ENCODE assay signal across 1 cellular context in the genomic region with DNA sequence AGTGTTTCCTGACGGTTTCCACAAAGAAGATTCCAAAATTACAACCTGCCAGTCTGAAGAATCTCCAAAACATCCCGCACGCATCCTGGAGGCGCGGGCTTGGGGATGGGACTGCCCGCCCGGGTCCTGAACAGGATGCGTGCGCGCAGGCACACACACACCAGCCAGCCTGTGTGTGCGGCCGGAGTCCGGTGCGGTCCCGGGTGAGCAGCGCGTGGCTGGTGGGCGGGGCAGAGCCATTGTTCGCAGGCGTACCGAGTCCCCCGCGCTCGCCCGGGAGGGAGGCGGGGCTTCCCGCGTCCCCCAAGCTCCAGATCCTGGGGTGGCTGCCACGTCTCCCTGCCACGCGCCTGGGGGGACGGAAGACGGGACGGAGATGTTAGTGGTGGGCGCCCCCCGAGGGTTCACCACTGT.
TF ChIP-seq lines count a peak whose summit lies in the region.

No MANE protein-coding gene starts in this region.

TF ChIP-seq in HepG2, 621 proteins besides CTCF, POLR2A, EP300 and RAD21 (continued from another document and continues in another):
- peak; percentile 64 for TF ChIP-seq ZNF281 (CRISPR knock-in tag; IDR thresholded peaks at IDR 0.05; ENCODE audit: borderline replicate concordance)
- no peak for TF ChIP-seq PHF21A (CRISPR knock-in tag; IDR thresholded peaks at IDR 0.05)
- no peak for TF ChIP-seq GFI1 (CRISPR knock-in tag; IDR thresholded peaks at IDR 0.05; ENCODE audit: borderline replicate concordance)
- no peak for TF ChIP-seq SRF (IDR thresholded peaks at IDR 0.05; ENCODE audit: low read depth, low read length)
- no peak for TF ChIP-seq ZSCAN30 (CRISPR knock-in tag; IDR thresholded peaks at IDR 0.05)
- no peak for TF ChIP-seq TRAFD1 (CRISPR knock-in tag; IDR thresholded peaks at IDR 0.05; ENCODE audit: borderline replicate concordance)
- 0 out of 2 replicates have a peak, but pooled peaks have one; percentile 60 for TF ChIP-seq REL (CRISPR knock-in tag; conservative IDR thresholded peaks at IDR 0.05)
- peak; percentile 76 for TF ChIP-seq GABPB1 (CRISPR knock-in tag; IDR thresholded peaks at IDR 0.05)
- peak; percentile 71 for TF ChIP-seq TEAD3 (CRISPR knock-in tag; optimal IDR thresholded peaks at IDR 0.05; ENCODE audit: borderline replicate concordance)
- peak; percentile 61; the same call in 1 of the 2 replicates for TF ChIP-seq SIN3A (IDR thresholded peaks at IDR 0.05; ENCODE audit: borderline replicate concordance, low read depth, low read length)
- no peak for TF ChIP-seq SSRP1 (CRISPR knock-in tag; IDR thresholded peaks at IDR 0.05)
- TF ChIP-seq THAP7 (CRISPR knock-in tag; IDR thresholded peaks at IDR 0.05): no peak
- TF ChIP-seq, protein P1, sequence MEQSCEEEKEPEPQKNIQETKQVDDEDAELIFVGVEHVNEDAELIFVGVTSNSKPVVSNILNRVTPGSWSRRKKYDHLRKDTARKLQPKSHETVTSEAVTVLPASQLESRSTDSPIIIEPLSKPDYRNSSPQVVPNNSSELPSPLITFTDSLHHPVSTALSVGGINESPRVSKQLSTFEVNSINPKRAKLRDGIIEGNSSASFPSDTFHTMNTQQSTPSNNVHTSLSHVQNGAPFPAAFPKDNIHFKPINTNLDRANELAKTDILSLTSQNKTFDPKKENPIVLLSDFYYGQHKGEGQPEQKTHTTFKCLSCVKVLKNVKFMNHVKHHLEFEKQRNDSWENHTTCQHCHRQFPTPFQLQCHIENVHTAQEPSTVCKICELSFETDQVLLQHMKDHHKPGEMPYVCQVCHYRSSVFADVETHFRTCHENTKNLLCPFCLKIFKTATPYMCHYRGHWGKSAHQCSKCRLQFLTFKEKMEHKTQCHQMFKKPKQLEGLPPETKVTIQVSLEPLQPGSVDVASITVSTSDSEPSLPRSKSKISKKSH (CRISPR knock-in tag; IDR thresholded peaks at IDR 0.05; ENCODE audit: borderline replicate concordance): no peak
- TF ChIP-seq ZNF317 (CRISPR knock-in tag; IDR thresholded peaks at IDR 0.05): no peak
- TF ChIP-seq SPEN (CRISPR knock-in tag; IDR thresholded peaks at IDR 0.05; ENCODE audit: low read depth): no peak; the same call in 1 of the 2 replicates
- TF ChIP-seq, protein P2, sequence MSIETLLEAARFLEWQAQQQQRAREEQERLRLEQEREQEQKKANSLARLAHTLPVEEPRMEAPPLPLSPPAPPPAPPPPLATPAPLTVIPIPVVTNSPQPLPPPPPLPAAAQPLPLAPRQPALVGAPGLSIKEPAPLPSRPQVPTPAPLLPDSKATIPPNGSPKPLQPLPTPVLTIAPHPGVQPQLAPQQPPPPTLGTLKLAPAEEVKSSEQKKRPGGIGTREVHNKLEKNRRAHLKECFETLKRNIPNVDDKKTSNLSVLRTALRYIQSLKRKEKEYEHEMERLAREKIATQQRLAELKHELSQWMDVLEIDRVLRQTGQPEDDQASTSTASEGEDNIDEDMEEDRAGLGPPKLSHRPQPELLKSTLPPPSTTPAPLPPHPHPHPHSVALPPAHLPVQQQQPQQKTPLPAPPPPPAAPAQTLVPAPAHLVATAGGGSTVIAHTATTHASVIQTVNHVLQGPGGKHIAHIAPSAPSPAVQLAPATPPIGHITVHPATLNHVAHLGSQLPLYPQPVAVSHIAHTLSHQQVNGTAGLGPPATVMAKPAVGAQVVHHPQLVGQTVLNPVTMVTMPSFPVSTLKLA (IDR thresholded peaks at IDR 0.05): peak; percentile 71
- peak; percentile 41; the same call in 1 of the 2 replicates for TF ChIP-seq PHF8 (CRISPR knock-in tag; IDR thresholded peaks at IDR 0.05)
- TF ChIP-seq CREB1 (IDR thresholded peaks at IDR 0.05): no peak
- TF ChIP-seq CREB1 (CRISPR knock-in tag; IDR thresholded peaks at IDR 0.05): no peak
- 0 out of 2 replicates have a peak, but pooled peaks have one; percentile 16 for TF ChIP-seq ZFP36L1 (CRISPR knock-in tag; IDR thresholded peaks at IDR 0.05)
- no peak for TF ChIP-seq CEBPB (IDR thresholded peaks at IDR 0.05; ENCODE audit: borderline replicate concordance, low read depth, low read length)
- TF ChIP-seq TCF7 (IDR thresholded peaks at IDR 0.05; ENCODE audit: low read depth): no peak; the same call in 1 of the 2 replicates
- TF ChIP-seq, protein P3, sequence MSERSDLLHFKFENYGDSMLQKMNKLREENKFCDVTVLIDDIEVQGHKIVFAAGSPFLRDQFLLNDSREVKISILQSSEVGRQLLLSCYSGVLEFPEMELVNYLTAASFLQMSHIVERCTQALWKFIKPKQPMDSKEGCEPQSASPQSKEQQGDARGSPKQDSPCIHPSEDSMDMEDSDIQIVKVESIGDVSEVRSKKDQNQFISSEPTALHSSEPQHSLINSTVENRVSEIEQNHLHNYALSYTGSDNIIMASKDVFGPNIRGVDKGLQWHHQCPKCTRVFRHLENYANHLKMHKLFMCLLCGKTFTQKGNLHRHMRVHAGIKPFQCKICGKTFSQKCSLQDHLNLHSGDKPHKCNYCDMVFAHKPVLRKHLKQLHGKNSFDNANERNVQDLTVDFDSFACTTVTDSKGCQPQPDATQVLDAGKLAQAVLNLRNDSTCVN (CRISPR knock-in tag; IDR thresholded peaks at IDR 0.05; ENCODE audit: borderline replicate concordance): peak; percentile 49; the same call in 1 of the 2 replicates
- TF ChIP-seq, protein P4, sequence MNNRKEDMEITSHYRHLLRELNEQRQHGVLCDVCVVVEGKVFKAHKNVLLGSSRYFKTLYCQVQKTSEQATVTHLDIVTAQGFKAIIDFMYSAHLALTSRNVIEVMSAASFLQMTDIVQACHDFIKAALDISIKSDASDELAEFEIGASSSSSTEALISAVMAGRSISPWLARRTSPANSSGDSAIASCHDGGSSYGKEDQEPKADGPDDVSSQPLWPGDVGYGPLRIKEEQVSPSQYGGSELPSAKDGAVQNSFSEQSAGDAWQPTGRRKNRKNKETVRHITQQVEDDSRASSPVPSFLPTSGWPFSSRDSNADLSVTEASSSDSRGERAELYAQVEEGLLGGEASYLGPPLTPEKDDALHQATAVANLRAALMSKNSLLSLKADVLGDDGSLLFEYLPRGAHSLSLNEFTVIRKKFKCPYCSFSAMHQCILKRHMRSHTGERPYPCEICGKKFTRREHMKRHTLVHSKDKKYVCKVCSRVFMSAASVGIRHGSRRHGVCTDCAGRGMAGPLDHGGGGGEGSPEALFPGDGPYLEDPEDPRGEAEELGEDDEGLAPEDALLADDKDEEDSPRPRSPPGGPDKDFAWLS (CRISPR knock-in tag; IDR thresholded peaks at IDR 0.05; ENCODE audit: borderline replicate concordance): no peak
- TF ChIP-seq PRDM15 (CRISPR knock-in tag; IDR thresholded peaks at IDR 0.05): peak; percentile 42; the same call in 1 of the 2 replicates
- TF ChIP-seq NFE2L1 (CRISPR knock-in tag; IDR thresholded peaks at IDR 0.05; ENCODE audit: borderline replicate concordance): no peak
- TF ChIP-seq MXI1 (IDR thresholded peaks at IDR 0.05; ENCODE audit: borderline replicate concordance, low read depth, low read length): peak; percentile 54; the same call in 1 of the 3 replicates
- TF ChIP-seq ZFP82 (CRISPR knock-in tag; IDR thresholded peaks at IDR 0.05; ENCODE audit: borderline replicate concordance): peak; percentile 93
- TF ChIP-seq GZF1 (CRISPR knock-in tag; IDR thresholded peaks at IDR 0.05): peak; percentile 74; the same call in 1 of the 2 replicates
- TF ChIP-seq LRRFIP1 (CRISPR knock-in tag; conservative IDR thresholded peaks at IDR 0.05): no peak
- no peak for TF ChIP-seq ZNF556 (CRISPR knock-in tag; IDR thresholded peaks at IDR 0.05; ENCODE audit: borderline replicate concordance)
- no peak for TF ChIP-seq HNRNPH1 (optimal IDR thresholded peaks at IDR 0.05; ENCODE audit: low read depth, low read length)
- no peak for TF ChIP-seq ZEB1 (IDR thresholded peaks at IDR 0.05; ENCODE audit: insufficient replicate concordance, low read depth)
- TF ChIP-seq DMAP1 (CRISPR knock-in tag; IDR thresholded peaks at IDR 0.05): peak; percentile 80; the same call in 1 of the 2 replicates
- TF ChIP-seq PRMT3 (CRISPR knock-in tag; IDR thresholded peaks at IDR 0.05; ENCODE audit: borderline replicate concordance, low read depth): peak; percentile 59; the same call in 1 of the 2 replicates
- TF ChIP-seq ZNF326 (CRISPR knock-in tag; IDR thresholded peaks at IDR 0.05; ENCODE audit: borderline replicate concordance): no peak
- TF ChIP-seq ZNF768 (CRISPR knock-in tag; IDR thresholded peaks at IDR 0.05): peak; percentile 91
- TF ChIP-seq ZNF292 (CRISPR knock-in tag; IDR thresholded peaks at IDR 0.05; ENCODE audit: borderline replicate concordance, low read depth): no peak; the same call in 1 of the 2 replicates
